Comparison of ENCODE assay signal across 19 cellular contexts in genomic region chr1:214615871-214616270, GRCh38. TPM values are rescaled to one million over a fixed set of nuclear protein-coding genes. Genes with fewer than 3 reads are reported as not detected.
DNase-seq lines count a peak whose midpoint lies in the region; TF ChIP-seq lines count a peak whose summit lies in the region.
"Had no signal": no experiment of that assay in that cellular context is flagged by ENCODE, and none has a peak within 500 bp of the region (broad histone marks: within the 10 kb centered on the region; RNA-seq: fewer than 3 reads in every experiment).

No MANE protein-coding gene starts in this region.

- DNase-seq in AG09309 (ENCODE audit: low read depth) (peak; percentile 4), GM03348 (ENCODE audit: low spot score) (peak; percentile 19), amniotic epithelial cell (ENCODE audit: low read depth) (peak; percentile 69), fibroblast of the aortic adventitia (ENCODE audit: low read depth) (peak; percentile 80), BE2C (no peak), NCI-H748 (lab: John Stamatoyannopoulos, UW; ENCODE audit: unreplicated experiment) (no peak)
- no peak for DNase-seq in NK-92 treated with Interleukin-12 subunit alpha and Interleukin-12 subunit beta, amount 100 ng/mL, for 24 hours (lab: John Stamatoyannopoulos, UW)
- DNase-seq: activated CD8-positive, alpha-beta memory T cell treated with anti-CD3 and anti-CD28 coated beads for 24 hours; activated naive CD8-positive, alpha-beta T cell treated with anti-CD3 and anti-CD28 coated beads for 36 hours; activated T-cell treated with anti-CD3 and anti-CD28 coated beads, Interleukin-2, amount 50 U/mL, for 72 hours; effector memory CD4-positive, alpha-beta T cell; esophagus squamous epithelium; H9; NCI-H1417; NCI-H69; nucleus accumbens; right lobe of liver; SHP77 treated with DMSO at 0.1 percent for 48 hours had no signal

- H3K27me3 ChIP-seq in BE2C: no peaks in the 10 kb centered on the region
- H3K27me3 ChIP-seq: esophagus squamous epithelium, right lobe of liver had no signal

- TF ChIP-seq CTCF in AG09309 (IDR thresholded peaks at IDR 0.05; ENCODE audit: control insufficient read depth, insufficient read depth, low read depth, low read length, missing control alignments): no peak
- TF ChIP-seq CTCF in fibroblast of the aortic adventitia (IDR thresholded peaks at IDR 0.05; ENCODE audit: insufficient read depth, low read length): no peak
- no peak for TF ChIP-seq CTCF in BE2C (IDR thresholded peaks at IDR 0.05; ENCODE audit: low read depth, low read length)

- H3K4me1 ChIP-seq in BE2C: no peaks in the 10 kb centered on the region
- H3K4me1 ChIP-seq: esophagus squamous epithelium, right lobe of liver had no signal

- peaks cover 71% of the 10 kb centered on the region for H3K36me3 ChIP-seq in BE2C
- H3K36me3 ChIP-seq: right lobe of liver had no signal

- no peaks in the 10 kb centered on the region for H3K9me3 ChIP-seq in BE2C
- H3K9me3 ChIP-seq: esophagus squamous epithelium, right lobe of liver had no signal

- H3K4me3 ChIP-seq in AG09309 (ENCODE audit: control insufficient read depth, low read depth, low read length): no peak overlapping the region
- no peak overlapping the region for H3K4me3 ChIP-seq in fibroblast of the aortic adventitia (ENCODE audit: low read depth, low read length)
- no peak overlapping the region for H3K4me3 ChIP-seq in BE2C (ENCODE audit: low read depth, low read length)
- H3K4me3 ChIP-seq: esophagus squamous epithelium, GM12878, right lobe of liver had no signal

RNA-seq across cellular contexts. Expression of gene CENPF, which starts 12.9 kb away (rescaled TPM):
- total RNA-seq in fibroblast of the aortic adventitia (ENCODE audit: low replicate concordance): 7.5 and 42.1 TPM in 2 replicates
- polyA plus RNA-seq in BE2C (2012; ENCODE audit: insufficient read depth, insufficient read length, low read depth): 24.8 TPM

Comparison
In these comparisons a context has a peak if more than half of its experiments do, and no peak if none do; other contexts are left out.
1. DNase-seq: peak in AG09309 (single experiment), GM03348 (single experiment), amniotic epithelial cell (single experiment) and fibroblast of the aortic adventitia (single experiment); none in NK-92 treated with Interleukin-12 subunit alpha and Interleukin-12 subunit beta, amount 100 ng/mL, for 24 hours (single experiment), BE2C (single experiment) and NCI-H748 (single experiment).